Comparison of ENCODE assay signal across 21 cellular contexts in the genomic region with DNA sequence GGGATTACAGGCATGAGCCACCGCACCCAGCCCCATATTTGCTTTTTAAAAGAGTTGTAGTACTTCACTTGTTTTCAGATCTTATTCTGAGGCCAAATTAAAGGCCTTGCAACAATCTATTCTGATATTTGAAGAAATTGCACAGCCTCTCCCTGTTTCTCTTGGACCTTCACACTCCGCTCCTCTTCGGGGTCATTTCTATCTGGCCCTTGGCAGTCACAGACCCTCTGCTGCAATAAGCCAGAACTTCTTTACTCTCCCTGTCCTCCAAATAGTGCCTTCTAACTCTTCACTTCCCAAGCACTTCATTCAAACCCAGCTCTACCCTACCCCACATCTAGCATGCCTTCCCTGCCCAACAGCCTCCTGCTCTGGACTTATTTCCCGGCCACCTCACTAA.
"Had no signal": no experiment of that assay in that cellular context is flagged by ENCODE, and none has a peak within 500 bp of the region (broad histone marks: within the 10 kb centered on the region; RNA-seq: fewer than 3 reads in every experiment).

No MANE protein-coding gene starts in this region.

- H3K27me3 ChIP-seq: dorsolateral prefrontal cortex, esophagus muscularis mucosa, foreskin keratinocyte, gastroesophageal sphincter, heart left ventricle, hepatocyte had no signal

- H3K27ac ChIP-seq: dorsolateral prefrontal cortex, esophagus muscularis mucosa, foreskin keratinocyte, gastroesophageal sphincter, heart left ventricle, hepatocyte, left ventricle myocardium inferior, lower lobe of right lung had no signal

- H3K4me2 ChIP-seq: hepatocyte had no signal

- H3K9me3 ChIP-seq: esophagus muscularis mucosa, gastroesophageal sphincter, left ventricle myocardium inferior, lower lobe of right lung had no signal

- ATAC-seq: foreskin keratinocyte, gastroesophageal sphincter, heart left ventricle, left colon, left lobe of liver, lower lobe of right lung had no signal

- H3K4me3 ChIP-seq: coronary artery, dorsolateral prefrontal cortex, esophagus muscularis mucosa, gastroesophageal sphincter, heart left ventricle, hepatocyte, left ventricle myocardium inferior, lower lobe of right lung had no signal

- DNase-seq: dermis blood vessel endothelial cell; dorsolateral prefrontal cortex; effector CD4-positive, alpha-beta T cell; effector memory CD4-positive, alpha-beta T cell; foreskin keratinocyte; heart left ventricle; hypothalamus; immature natural killer cell; islet precursor cell; kidney; kidney glomerular epithelial cell; left colon; left ventricle myocardium inferior; lower lobe of right lung; mesendoderm; midbrain had no signal

- H3K79me2 ChIP-seq: hepatocyte had no signal

- H2AFZ ChIP-seq: hepatocyte had no signal

- H3K36me3 ChIP-seq: esophagus muscularis mucosa, gastroesophageal sphincter, heart left ventricle, left ventricle myocardium inferior, lower lobe of right lung had no signal

- H3K4me1 ChIP-seq: lower lobe of right lung had no signal
